In genomic region chr6:128601060-128601459, GRCh38 we compare ENCODE assay signal across 1 cellular context.
TF ChIP-seq lines count a peak whose summit lies in the region.

No MANE protein-coding gene starts in this region.

TF ChIP-seq in SK-N-SH treated with all-trans-retinoic acid at 6 μM for 48 hours, 23 proteins besides CTCF, POLR2A, EP300 and RAD21 (continued from another document):
- TF ChIP-seq, protein P1, sequence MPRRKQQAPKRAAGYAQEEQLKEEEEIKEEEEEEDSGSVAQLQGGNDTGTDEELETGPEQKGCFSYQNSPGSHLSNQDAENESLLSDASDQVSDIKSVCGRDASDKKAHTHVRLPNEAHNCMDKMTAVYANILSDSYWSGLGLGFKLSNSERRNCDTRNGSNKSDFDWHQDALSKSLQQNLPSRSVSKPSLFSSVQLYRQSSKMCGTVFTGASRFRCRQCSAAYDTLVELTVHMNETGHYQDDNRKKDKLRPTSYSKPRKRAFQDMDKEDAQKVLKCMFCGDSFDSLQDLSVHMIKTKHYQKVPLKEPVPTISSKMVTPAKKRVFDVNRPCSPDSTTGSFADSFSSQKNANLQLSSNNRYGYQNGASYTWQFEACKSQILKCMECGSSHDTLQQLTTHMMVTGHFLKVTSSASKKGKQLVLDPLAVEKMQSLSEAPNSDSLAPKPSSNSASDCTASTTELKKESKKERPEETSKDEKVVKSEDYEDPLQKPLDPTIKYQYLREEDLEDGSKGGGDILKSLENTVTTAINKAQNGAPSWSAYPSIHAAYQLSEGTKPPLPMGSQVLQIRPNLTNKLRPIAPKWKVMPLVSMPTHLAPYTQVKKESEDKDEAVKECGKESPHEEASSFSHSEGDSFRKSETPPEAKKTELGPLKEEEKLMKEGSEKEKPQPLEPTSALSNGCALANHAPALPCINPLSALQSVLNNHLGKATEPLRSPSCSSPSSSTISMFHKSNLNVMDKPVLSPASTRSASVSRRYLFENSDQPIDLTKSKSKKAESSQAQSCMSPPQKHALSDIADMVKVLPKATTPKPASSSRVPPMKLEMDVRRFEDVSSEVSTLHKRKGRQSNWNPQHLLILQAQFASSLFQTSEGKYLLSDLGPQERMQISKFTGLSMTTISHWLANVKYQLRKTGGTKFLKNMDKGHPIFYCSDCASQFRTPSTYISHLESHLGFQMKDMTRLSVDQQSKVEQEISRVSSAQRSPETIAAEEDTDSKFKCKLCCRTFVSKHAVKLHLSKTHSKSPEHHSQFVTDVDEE (CRISPR knock-in tag; IDR thresholded peaks at IDR 0.05) = no peak
- TF ChIP-seq OSR1 (CRISPR knock-in tag; IDR thresholded peaks at IDR 0.05) = no peak
- no peak for TF ChIP-seq GLIS3 (CRISPR knock-in tag; IDR thresholded peaks at IDR 0.05)
- TF ChIP-seq PPARA (CRISPR knock-in tag; IDR thresholded peaks at IDR 0.05; ENCODE audit: borderline replicate concordance) = no peak
